Comparison of ENCODE assay signal across 29 cellular contexts in genomic region chr2:159078443-159078842, GRCh38.
"Had no signal": no experiment of that assay in that cellular context is flagged by ENCODE, and none has a peak within 500 bp of the region (broad histone marks: within the 10 kb centered on the region; RNA-seq: fewer than 3 reads in every experiment).

No MANE protein-coding gene starts in this region.

- H3K9me3 ChIP-seq: esophagus squamous epithelium, gastroesophageal sphincter, heart right ventricle had no signal

- H3K27me3 Mint-ChIP-seq: activated CD4-positive, alpha-beta T cell treated with anti-CD3 and anti-CD28 coated beads for 36 hours; dendritic cell treated with granulocyte-macrophage colony-stimulating factor and Interleukin-4, amounts not matched to agents 40 ng/mL and 50 ng/mL, for 4 days had no signal

- H3K4me2 ChIP-seq: hepatocyte had no signal

- H3K27ac ChIP-seq: brain microvascular endothelial cell, coronary artery, epithelial cell of prostate, gastroesophageal sphincter, heart right ventricle, hepatocyte had no signal

- H3K4me3 Mint-ChIP-seq: activated CD4-positive, alpha-beta memory T cell treated with anti-CD3 and anti-CD28 coated beads, Interleukin-2, amount 10 ng/mL, durations not matched to agents 7 days and 5 days; activated CD4-positive, alpha-beta T cell treated with anti-CD3 and anti-CD28 coated beads for 36 hours; activated CD4-positive, alpha-beta T cell treated with anti-CD3 and anti-CD28 coated beads, Interleukin-2, amount 10 ng/mL, durations not matched to agents 24 days and 14 days; activated naive CD4-positive, alpha-beta T cell treated with anti-CD3 and anti-CD28 coated beads, Interleukin-2, amount 10 ng/mL, durations not matched to agents 7 days and 5 days; activated naive CD8-positive, alpha-beta T cell treated with anti-CD3 and anti-CD28 coated beads, Interleukin-2, amount 10 ng/mL, durations not matched to agents 7 days and 5 days; activated T-cell treated with anti-CD3 and anti-CD28 coated beads, Interleukin-2, amount 50 U/mL, for 24 hours; activated T-cell treated with anti-CD3 and anti-CD28 coated beads, Interleukin-2, amount 50 U/mL, for 72 hours; central memory CD8-positive, alpha-beta T cell; dendritic cell treated with granulocyte-macrophage colony-stimulating factor and Interleukin-4, amounts not matched to agents 40 ng/mL and 50 ng/mL, for 4 days; effector memory CD8-positive, alpha-beta T cell had no signal

- H3K36me3 Mint-ChIP-seq: activated naive CD4-positive, alpha-beta T cell treated with anti-CD3 and anti-CD28 coated beads, Interleukin-2, amount 10 ng/mL, durations not matched to agents 7 days and 5 days; activated naive CD4-positive, alpha-beta T cell treated with anti-CD3 and anti-CD28 coated beads, Interleukin-2, amount 50 U/mL, for 72 hours; activated naive CD8-positive, alpha-beta T cell treated with anti-CD3 and anti-CD28 coated beads, Interleukin-2, amount 10 ng/mL, durations not matched to agents 7 days and 5 days had no signal

- H3K36me3 ChIP-seq: brain microvascular endothelial cell, esophagus squamous epithelium, gastroesophageal sphincter had no signal

- DNase-seq: activated CD4-positive, alpha-beta memory T cell treated with anti-CD3 and anti-CD28 coated beads, Interleukin-2, amount 10 ng/mL, durations not matched to agents 7 days and 5 days; activated CD4-positive, alpha-beta T cell treated with anti-CD3 and anti-CD28 coated beads for 36 hours; activated CD4-positive, alpha-beta T cell treated with anti-CD3 and anti-CD28 coated beads, Interleukin-2, amount 10 ng/mL, durations not matched to agents 24 days and 14 days; activated CD4-positive, alpha-beta T cell treated with anti-CD3 and anti-CD28 coated beads, Interleukin-2, amount 50 U/mL, for 4 hours; activated CD4-positive, CD25-positive, alpha-beta regulatory T cell; activated CD4-positive, CD25-positive, alpha-beta regulatory T cell treated with anti-CD3 and anti-CD28 coated beads, Interleukin-2, amount 50 U/mL, for 72 hours; activated CD8-positive, alpha-beta memory T cell treated with anti-CD3 and anti-CD28 coated beads, Interleukin-2, amount 50 U/mL, for 48 hours; activated gamma-delta T cell; activated naive CD4-positive, alpha-beta T cell; activated naive CD4-positive, alpha-beta T cell treated with anti-CD3 and anti-CD28 coated beads, Interleukin-2, amount 10 ng/mL, durations not matched to agents 7 days and 5 days; activated naive CD8-positive, alpha-beta T cell treated with anti-CD3 and anti-CD28 coated beads, Interleukin-2, amount 10 ng/mL, durations not matched to agents 7 days and 5 days; activated T-cell treated with anti-CD3 and anti-CD28 coated beads for 4 hours; activated T-cell treated with anti-CD3 and anti-CD28 coated beads, Interleukin-2, amount 50 U/mL, for 24 hours; activated T-cell treated with anti-CD3 and anti-CD28 coated beads, Interleukin-2, amount 50 U/mL, for 72 hours; anterior cingulate cortex; brain microvascular endothelial cell; effector CD4-positive, alpha-beta T cell; effector memory CD8-positive, alpha-beta T cell; esophagus squamous epithelium; foreskin melanocyte; heart right ventricle; T-helper 2 cell had no signal

- H3K27ac Mint-ChIP-seq: activated CD4-positive, alpha-beta memory T cell treated with anti-CD3 and anti-CD28 coated beads, Interleukin-2, amount 10 ng/mL, durations not matched to agents 7 days and 5 days; activated CD4-positive, alpha-beta T cell treated with anti-CD3 and anti-CD28 coated beads for 36 hours; activated CD4-positive, alpha-beta T cell treated with anti-CD3 and anti-CD28 coated beads, Interleukin-2, amount 10 ng/mL, durations not matched to agents 24 days and 14 days; activated naive CD4-positive, alpha-beta T cell treated with anti-CD3 and anti-CD28 coated beads, Interleukin-2, amount 10 ng/mL, durations not matched to agents 7 days and 5 days; activated naive CD4-positive, alpha-beta T cell treated with anti-CD3 and anti-CD28 coated beads, Interleukin-2, amount 50 U/mL, for 72 hours; activated naive CD8-positive, alpha-beta T cell treated with anti-CD3 and anti-CD28 coated beads, Interleukin-2, amount 10 ng/mL, durations not matched to agents 7 days and 5 days; activated T-cell treated with anti-CD3 and anti-CD28 coated beads, Interleukin-2, amount 50 U/mL, for 24 hours; activated T-cell treated with anti-CD3 and anti-CD28 coated beads, Interleukin-2, amount 50 U/mL, for 72 hours; dendritic cell treated with granulocyte-macrophage colony-stimulating factor and Interleukin-4, amounts not matched to agents 40 ng/mL and 50 ng/mL, for 4 days; effector memory CD8-positive, alpha-beta T cell had no signal

- H3K9me3 Mint-ChIP-seq: activated CD4-positive, alpha-beta memory T cell treated with anti-CD3 and anti-CD28 coated beads, Interleukin-2, amount 10 ng/mL, durations not matched to agents 7 days and 5 days; activated CD4-positive, alpha-beta T cell treated with anti-CD3 and anti-CD28 coated beads, Interleukin-2, amount 10 ng/mL, durations not matched to agents 24 days and 14 days; activated naive CD4-positive, alpha-beta T cell treated with anti-CD3 and anti-CD28 coated beads, Interleukin-2, amount 10 ng/mL, durations not matched to agents 7 days and 5 days; activated naive CD4-positive, alpha-beta T cell treated with anti-CD3 and anti-CD28 coated beads, Interleukin-2, amount 50 U/mL, for 72 hours; activated T-cell treated with anti-CD3 and anti-CD28 coated beads, Interleukin-2, amount 50 U/mL, for 24 hours; activated T-cell treated with anti-CD3 and anti-CD28 coated beads, Interleukin-2, amount 50 U/mL, for 72 hours; central memory CD8-positive, alpha-beta T cell; dendritic cell treated with granulocyte-macrophage colony-stimulating factor and Interleukin-4, amounts not matched to agents 40 ng/mL and 50 ng/mL, for 4 days; effector memory CD8-positive, alpha-beta T cell had no signal

- H3K27me3 ChIP-seq: brain microvascular endothelial cell, esophagus squamous epithelium, gastroesophageal sphincter, heart right ventricle, hepatocyte had no signal

- H3K4me3 ChIP-seq: coronary artery, esophagus squamous epithelium, gastroesophageal sphincter, heart right ventricle, hepatocyte had no signal

- H2AFZ ChIP-seq: hepatocyte had no signal

- H3K4me1 Mint-ChIP-seq: activated CD4-positive, alpha-beta memory T cell treated with anti-CD3 and anti-CD28 coated beads, Interleukin-2, amount 10 ng/mL, durations not matched to agents 7 days and 5 days; activated CD4-positive, alpha-beta T cell treated with anti-CD3 and anti-CD28 coated beads for 36 hours; activated CD4-positive, alpha-beta T cell treated with anti-CD3 and anti-CD28 coated beads, Interleukin-2, amount 10 ng/mL, durations not matched to agents 24 days and 14 days; activated naive CD4-positive, alpha-beta T cell treated with anti-CD3 and anti-CD28 coated beads, Interleukin-2, amount 10 ng/mL, durations not matched to agents 7 days and 5 days; activated naive CD8-positive, alpha-beta T cell treated with anti-CD3 and anti-CD28 coated beads, Interleukin-2, amount 10 ng/mL, durations not matched to agents 7 days and 5 days; central memory CD8-positive, alpha-beta T cell had no signal
